Comparison of ENCODE assay signal across 11 cellular contexts in genomic region chr19:13959962-13960862, GRCh38. TPM values are rescaled to one million over a fixed set of nuclear protein-coding genes. Genes with fewer than 3 reads are reported as not detected.
DNase-seq lines count a peak whose midpoint lies in the region; ATAC-seq and TF ChIP-seq lines count a peak whose summit lies in the region.
"Had no signal": no experiment of that assay in that cellular context is flagged by ENCODE, and none has a peak within 500 bp of the region (broad histone marks: within the 10 kb centered on the region; RNA-seq: fewer than 3 reads in every experiment).

No MANE protein-coding gene starts in this region.

- H3K27me3 Mint-ChIP-seq in activated B cell treated with CpG ODN at 0.5 μM for 24 hours, result no peaks in the 10 kb centered on the region

- no peaks in the 10 kb centered on the region for H3K4me1 Mint-ChIP-seq in activated B cell treated with CpG ODN at 0.5 μM for 24 hours

- DNase-seq in 8988T (peak; percentile 91), activated B cell treated with CpG ODN at 0.5 μM for 24 hours (no peak), iPS-NIHi11 (ENCODE audit: low spot score) (peak; percentile 81), SW480 (ENCODE audit: low spot score) (no peak), NCI-H226 (no peak)
- DNase-seq: NCI-H1105 treated with DMSO at 0.1 percent for 48 hours, T1000 had no signal

- no peak overlapping the region for H3K27ac Mint-ChIP-seq in activated B cell treated with CpG ODN at 0.5 μM for 24 hours

- TF ChIP-seq CTCF in GM12872 (IDR thresholded peaks at IDR 0.05; ENCODE audit: insufficient read depth, low read depth, low read length) (peak; percentile 49; the same call in 2 of the 3 replicates), activated B cell treated with CpG ODN at 0.5 μM for 24 hours (IDR thresholded peaks at IDR 0.05) (no peak)

- H3K9me3 Mint-ChIP-seq in activated B cell treated with CpG ODN at 0.5 μM for 24 hours, result no peaks in the 10 kb centered on the region

- H3K4me3 Mint-ChIP-seq in activated B cell treated with CpG ODN at 0.5 μM for 24 hours, result no peak overlapping the region

- intact Hi-C loops in activated B cell treated with CpG ODN at 0.5 μM for 24 hours (cut with micrococcal nuclease), result loop anchor here (2.0 kb wide), 1 partner anchor 73 kb away; no protein-coding TSS in a partner anchor

- POLR2A ChIA-PET in activated B cell treated with CpG ODN at 0.5 μM for 24 hours (lab: Charles Lee), result interaction anchor here (0.6 to 1.3 kb wide), 6 partner anchors 18 to 80 kb away, joined by 3 to 4 read pairs (median 3); partner anchors contain the start of gene IL27RA

- CTCF ChIA-PET in activated B cell treated with CpG ODN at 0.5 μM for 24 hours (lab: Charles Lee), result interaction anchor here (1.9 kb wide), 1 partner anchor 71 kb away, joined by 8 read pairs; the partner anchor contains the start of gene IL27RA

- peak; percentile 57 for ATAC-seq in activated B cell treated with CpG ODN at 0.5 μM for 24 hours (ENCODE audit: low read depth)
- ATAC-seq in GM18502 (IDR thresholded peaks at IDR 0.05; ENCODE audit: poor library complexity, unreplicated experiment), result no peak
- no peak for ATAC-seq in HG03175 (IDR thresholded peaks at IDR 0.05; ENCODE audit: unreplicated experiment)

- peaks cover 62% of the 10 kb centered on the region for H3K36me3 Mint-ChIP-seq in activated B cell treated with CpG ODN at 0.5 μM for 24 hours (ENCODE audit: low read depth)

RNA-seq across cellular contexts. Expression of gene DCAF15, which starts 7.9 kb away (rescaled TPM):
- total RNA-seq in activated B cell treated with CpG ODN at 0.5 μM for 24 hours, result 71.4 and 83.4 TPM in 2 replicates

RNA-seq across cellular contexts. Expression of gene PODNL1, which starts 22.0 kb away (rescaled TPM):
- 0.44 TPM in 1 of 2 replicates, not detected in the other for total RNA-seq in activated B cell treated with CpG ODN at 0.5 μM for 24 hours
- total RNA-seq: mononuclear cell had no signal

RNA-seq across cellular contexts. Expression of gene RFX1, which starts 45.9 kb away (rescaled TPM):
- total RNA-seq in activated B cell treated with CpG ODN at 0.5 μM for 24 hours, result 19.0 and 19.9 TPM in 2 replicates

RNA-seq across cellular contexts. Expression of gene CC2D1A, which starts 54.2 kb away (rescaled TPM):
- total RNA-seq in activated B cell treated with CpG ODN at 0.5 μM for 24 hours, result 32.4 and 35.6 TPM in 2 replicates

RNA-seq across cellular contexts. Expression of gene BRME1, which starts 54.3 kb away (rescaled TPM):
- 1.2 and 2.0 TPM in 2 replicates for total RNA-seq in activated B cell treated with CpG ODN at 0.5 μM for 24 hours

Comparison
In these comparisons a context has a peak if more than half of its experiments do, and no peak if none do; other contexts are left out.
1. DNase-seq: peak in 8988T (single experiment) and iPS-NIHi11 (single experiment); none in activated B cell treated with CpG ODN at 0.5 μM for 24 hours (single experiment), SW480 (single experiment) and NCI-H226 (single experiment).